ENCODE assay signal across 15 cellular contexts in genomic region chr2:221629478-221629877, GRCh38. TPM values are rescaled to one million over a fixed set of nuclear protein-coding genes. Genes with fewer than 3 reads are reported as not detected.
DNase-seq lines count a peak whose midpoint lies in the region; ATAC-seq and TF ChIP-seq lines count a peak whose summit lies in the region.
"Had no signal": no experiment of that assay in that cellular context is flagged by ENCODE, and none has a peak within 500 bp of the region (broad histone marks: within the 10 kb centered on the region; RNA-seq: fewer than 3 reads in every experiment).

No MANE protein-coding gene starts in this region.

- no peak overlapping the region for H3K27ac ChIP-seq in breast epithelium

- H3K36me3 Mint-ChIP-seq in MCF 10A (ENCODE audit: insufficient read depth, unreplicated experiment): no peaks in the 10 kb centered on the region
- H3K36me3 Mint-ChIP-seq: immature natural killer cell, naive B cell had no signal

- H3K27me3 ChIP-seq in breast epithelium (no peaks in the 10 kb centered on the region), H7 (ENCODE audit: control insufficient read depth, insufficient read depth, low read length) (no peaks in the 10 kb centered on the region)

- H3K27ac Mint-ChIP-seq in MCF 10A (ENCODE audit: low read depth, unreplicated experiment): no peak overlapping the region
- H3K27ac Mint-ChIP-seq: immature natural killer cell, naive B cell had no signal

- POLR2A ChIA-PET in MCF 10A (lab: Yijun Ruan, JAX): interaction anchor here (0.8 kb wide), 1 partner anchor 12 kb away, joined by 3 read pairs; no protein-coding TSS in a partner anchor

- CTCF ChIA-PET in MCF 10A (lab: Yijun Ruan, JAX): interaction anchor here (0.6 kb wide), 2 partner anchors 410 to 910 kb away, joined by 4 read pairs; no protein-coding TSS in a partner anchor

- TF ChIP-seq POLR2A in breast epithelium (IDR thresholded peaks at IDR 0.05): no peak
- TF ChIP-seq POLR2A in erythroblast (IDR thresholded peaks at IDR 0.05; ENCODE audit: low read length): no peak

- peak; percentile 60 for DNase-seq in MCF 10A (ENCODE audit: unreplicated experiment)
- DNase-seq in breast epithelium (ENCODE audit: low spot score in 2 of 2): no peak
- DNase-seq in SW480 (ENCODE audit: low spot score): peak; percentile 11
- DNase-seq in fibroblast of villous mesenchyme (ENCODE audit: low read depth): peak; percentile 14
- DNase-seq in erythroblast (lab: John Stamatoyannopoulos, UW): no peak
- DNase-seq in H7: no peak
- DNase-seq: anterior cingulate cortex, immature natural killer cell, MV-4-11, naive B cell, NCI-H446, right cardiac atrium had no signal

- intact Hi-C loops in MCF 10A (cut with micrococcal nuclease): no loop called here
- intact Hi-C loops in breast epithelium (cut with DNase I; ENCODE audit: low total_unique reads): no loop called here

- H3K4me3 Mint-ChIP-seq in MCF 10A (ENCODE audit: unreplicated experiment): no peak overlapping the region
- H3K4me3 Mint-ChIP-seq: immature natural killer cell, naive B cell had no signal

- H3K4me3 ChIP-seq in breast epithelium (no peak overlapping the region), fibroblast of villous mesenchyme (ENCODE audit: low read depth, low read length) (no peak overlapping the region), H7 (ENCODE audit: insufficient read depth, low read depth, low read length) (no peak overlapping the region)

- ATAC-seq in GM19035 (IDR thresholded peaks at IDR 0.05; ENCODE audit: unreplicated experiment): no peak
- ATAC-seq in GM18907 (IDR thresholded peaks at IDR 0.05; ENCODE audit: unreplicated experiment): no peak
- ATAC-seq: right cardiac atrium, Right ventricle myocardium inferior had no signal

- no peaks in the 10 kb centered on the region for H3K9me3 Mint-ChIP-seq in MCF 10A (ENCODE audit: unreplicated experiment)
- H3K9me3 Mint-ChIP-seq: immature natural killer cell, naive B cell had no signal

- H3K36me3 ChIP-seq in breast epithelium (no peaks in the 10 kb centered on the region), H7 (replicated peaks; ENCODE audit: control insufficient read depth, insufficient read depth, low read length) (no peaks in the 10 kb centered on the region)

- H3K4me1 ChIP-seq in breast epithelium: no peaks in the 10 kb centered on the region

- no peaks in the 10 kb centered on the region for H3K9me3 ChIP-seq in breast epithelium

- H3K27me3 Mint-ChIP-seq in MCF 10A (ENCODE audit: insufficient read depth, unreplicated experiment): no peaks in the 10 kb centered on the region
- H3K27me3 Mint-ChIP-seq: naive B cell had no signal

- TF ChIP-seq CTCF in MCF 10A (IDR thresholded peaks at IDR 0.05; ENCODE audit: unreplicated experiment): no peak
- no peak for TF ChIP-seq CTCF in breast epithelium (IDR thresholded peaks at IDR 0.05)
- no peak for TF ChIP-seq CTCF in fibroblast of villous mesenchyme (IDR thresholded peaks at IDR 0.05; ENCODE audit: insufficient read depth, low read depth, low read length)

- peaks cover 13% of the 10 kb centered on the region for H3K4me1 Mint-ChIP-seq in MCF 10A (ENCODE audit: insufficient read depth, unreplicated experiment)
- H3K4me1 Mint-ChIP-seq: immature natural killer cell, naive B cell had no signal

- no TSS peak for BruUV-seq in MCF 10A (replicated peaks; lab: Mats Ljungman, UMichigan)

RNA-seq across cellular contexts. Expression of gene EPHA4, which starts 57.4 kb away (rescaled TPM):
- total RNA-seq in MCF 10A (2022) (1.9 and 2.0 TPM in 2 replicates), breast epithelium (10 to 100 TPM; 12.8 to 44.2 (median 18.6) TPM), fibroblast of villous mesenchyme (1.9 and 17.3 TPM in 2 replicates)
- 9.9 and 20.2 TPM in 2 replicates for total RNA-seq in H7 (2014; rRNA removed; shearing (Covaris generic))

Comparison
In these comparisons a context has a peak if more than half of its experiments do, and no peak if none do; other contexts are left out.
1. DNase-seq: peak in MCF 10A (single experiment), SW480 (single experiment) and fibroblast of villous mesenchyme (single experiment); none in breast epithelium (0 of 2), erythroblast (0 of 2) and H7 (single experiment).